ENCODE assay signal across 30 cellular contexts in genomic region chr15:95111969-95112368, GRCh38.
"Had no signal": no experiment of that assay in that cellular context is flagged by ENCODE, and none has a peak within 500 bp of the region (broad histone marks: within the 10 kb centered on the region; RNA-seq: fewer than 3 reads in every experiment).

No MANE protein-coding gene starts in this region.

- DNase-seq: activated effector memory CD4-positive, alpha-beta T cell treated with anti-CD3 and anti-CD28 coated beads, Interleukin-2, amount 50 U/mL, for 16 hours; activated effector memory CD4-positive, alpha-beta T cell treated with Interleukin-2 at 50 U/mL for 16 hours; activated gamma-delta T cell; activated gamma-delta T cell treated with Interleukin-2 at 50 U/mL for 16 hours; activated naive CD4-positive, alpha-beta T cell; activated naive CD4-positive, alpha-beta T cell treated with anti-CD3 and anti-CD28 coated beads for 36 hours; activated naive CD4-positive, alpha-beta T cell treated with anti-CD3 and anti-CD28 coated beads, Interleukin-2, amount 10 ng/mL, durations not matched to agents 7 days and 5 days; activated naive CD4-positive, alpha-beta T cell treated with anti-CD3 and anti-CD28 coated beads, Interleukin-2, amount 50 U/mL, for 16 hours; activated naive CD4-positive, alpha-beta T cell treated with Interleukin-2 at 50 U/mL for 16 hours; activated naive CD8-positive, alpha-beta T cell treated with anti-CD3 and anti-CD28 coated beads for 36 hours; activated naive CD8-positive, alpha-beta T cell treated with anti-CD3 and anti-CD28 coated beads, Interleukin-2, amount 10 ng/mL, durations not matched to agents 7 days and 5 days; activated naive CD8-positive, alpha-beta T cell treated with anti-CD3 and anti-CD28 coated beads, Interleukin-2, amount 50 U/mL, for 24 hours; activated T-cell treated with anti-CD3 and anti-CD28 coated beads, Interleukin-2, amount 50 U/mL, for 4 hours; activated T-cell treated with anti-CD3 and anti-CD28 coated beads, Interleukin-2, amount 50 U/mL, for 48 hours; activated T-cell treated with anti-CD3 and anti-CD28 coated beads, Interleukin-2, amount 50 U/mL, for 72 hours; adrenal gland; amniotic stem cell; amygdala; anterior cingulate cortex; aorta; body of pancreas; brain microvascular endothelial cell; caudate nucleus; central memory CD4-positive, alpha-beta T cell; cerebellar nuclear complex had no signal

- H3K4me3 ChIP-seq: adrenal gland, ascending aorta, body of pancreas, breast epithelium, cardiac muscle cell had no signal

- ATAC-seq: activated naive CD4-positive, alpha-beta T cell treated with anti-CD3 and anti-CD28 coated beads, Interleukin-2, amount 50 U/mL, for 72 hours; activated naive CD8-positive, alpha-beta T cell treated with anti-CD3 and anti-CD28 coated beads, Interleukin-2, amount 50 U/mL, for 24 hours; activated T-cell treated with anti-CD3 and anti-CD28 coated beads, Interleukin-2, amount 50 U/mL, for 4 hours; activated T-cell treated with anti-CD3 and anti-CD28 coated beads, Interleukin-2, amount 50 U/mL, for 72 hours; activated T-helper 17 cell treated with anti-CD3 and anti-CD28 coated beads, Interleukin-2, amount 50 U/mL, for 72 hours; body of pancreas had no signal

- H3K36me3 ChIP-seq: adrenal gland, ascending aorta, brain microvascular endothelial cell, breast epithelium, cardiac muscle cell had no signal

- H3K4me1 ChIP-seq: adrenal gland, ascending aorta, body of pancreas, breast epithelium had no signal

- H3K9me3 ChIP-seq: adrenal gland, ascending aorta, body of pancreas, breast epithelium had no signal

- H3K27ac ChIP-seq: adrenal gland, ascending aorta, body of pancreas, brain microvascular endothelial cell, breast epithelium, cardiac muscle cell had no signal

- H3K27me3 ChIP-seq: adrenal gland, ascending aorta, body of pancreas, brain microvascular endothelial cell, breast epithelium, cardiac muscle cell had no signal
